10 cellular contexts compared by ENCODE assay signal in genomic region chr12:43501705-43502104, GRCh38. TPM values are rescaled to one million over a fixed set of nuclear protein-coding genes. Genes with fewer than 3 reads are reported as not detected.
A peak's percentile ranks its signal among the peaks of the same experiment; 100 is the strongest.
DNase-seq lines count a peak whose midpoint lies in the region; ATAC-seq lines count a peak whose summit lies in the region.
"Had no signal": no experiment of that assay in that cellular context is flagged by ENCODE, and none has a peak within 500 bp of the region (broad histone marks: within the 10 kb centered on the region; RNA-seq: fewer than 3 reads in every experiment).

No MANE protein-coding gene starts in this region.

- DNase-seq in ELR (ENCODE audit: low read depth) (peak; percentile 56), Kasumi-1 (lab: John Stamatoyannopoulos, UW) (peak; percentile 67 to 84), amniotic epithelial cell (ENCODE audit: low read depth) (peak; percentile 24), lung microvascular endothelial cell (ENCODE audit: low read depth in 2 of 2) (peak; percentile 22 to 26), left cardiac atrium (no peak), mucosa of gallbladder (ENCODE audit: low spot score) (no peak)
- DNase-seq in effector CD8-positive, alpha-beta T cell (lab: John Stamatoyannopoulos, UW), result no peak
- DNase-seq: activated B cell treated with CpG ODN at 0.5 μM for 24 hours, hypothalamus had no signal

- intact Hi-C loops in left cardiac atrium (cut with DNase I), result loop anchor here in 1 of 2 donors (5.0 kb wide), 1 partner anchor 226 kb away; no protein-coding TSS in a partner anchor

- no peak for ATAC-seq in GM19455 (IDR thresholded peaks at IDR 0.05; ENCODE audit: unreplicated experiment)
- ATAC-seq in left cardiac atrium, result no peak

RNA-seq across cellular contexts. Expression of gene ADAMTS20, which starts 50.3 kb away (rescaled TPM):
- total RNA-seq in lung microvascular endothelial cell (not detected in 2 replicates), left cardiac atrium (not detected), mucosa of gallbladder (not detected)
- total RNA-seq: activated B cell treated with CpG ODN at 0.5 μM for 24 hours had no signal

Comparison
In these comparisons a context has a peak if more than half of its experiments do, and no peak if none do; other contexts are left out.
1. DNase-seq: peak in ELR (single experiment), Kasumi-1 (2 of 2), amniotic epithelial cell (single experiment) and lung microvascular endothelial cell (2 of 2); none in effector CD8-positive, alpha-beta T cell (single experiment), left cardiac atrium (single experiment) and mucosa of gallbladder (single experiment).